ENCODE assay signal across 12 cellular contexts in the genomic region with DNA sequence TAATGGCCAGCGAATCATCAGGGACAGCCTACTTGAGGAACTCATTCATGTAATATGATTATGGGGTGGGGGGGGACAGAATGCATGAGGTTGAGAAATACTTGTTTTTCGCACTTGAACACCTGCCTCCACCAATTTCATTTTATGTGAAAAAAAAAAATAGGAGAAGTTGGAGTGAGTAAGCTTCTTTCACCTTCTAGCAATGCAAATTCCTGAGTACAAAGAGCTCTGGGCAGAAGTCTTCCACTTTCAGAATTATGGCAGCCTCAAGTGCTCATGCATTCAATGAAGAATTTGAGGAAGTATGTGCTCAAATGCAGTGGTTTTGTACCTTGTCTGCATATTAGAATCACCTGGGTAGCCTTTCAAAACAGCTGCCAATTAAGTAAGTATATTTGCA. TPM values are rescaled to one million over a fixed set of nuclear protein-coding genes. Genes with fewer than 3 reads are reported as not detected.
DNase-seq lines count a peak whose midpoint lies in the region; ATAC-seq and TF ChIP-seq lines count a peak whose summit lies in the region.
"Had no signal": no experiment of that assay in that cellular context is flagged by ENCODE, and none has a peak within 500 bp of the region (broad histone marks: within the 10 kb centered on the region; RNA-seq: fewer than 3 reads in every experiment).

No MANE protein-coding gene starts in this region.

- no peak for TF ChIP-seq CTCF in CD14-positive monocyte (IDR thresholded peaks at IDR 0.05)

- ATAC-seq in GM19324 (IDR thresholded peaks at IDR 0.05; ENCODE audit: low FRiP score, unreplicated experiment) (peak; percentile 53), HG02870 (IDR thresholded peaks at IDR 0.05; ENCODE audit: unreplicated experiment) (peak; percentile 34), GM18873 (IDR thresholded peaks at IDR 0.05; ENCODE audit: low FRiP score, unreplicated experiment) (no peak)

- peaks cover 47% of the 10 kb centered on the region for H3K4me1 Mint-ChIP-seq in CD14-positive monocyte
- peaks cover 29% of the 10 kb centered on the region for H3K4me1 Mint-ChIP-seq in T-helper 2 cell treated with Interferon-gamma antibody and Interleukin-4, amounts not matched to agents 5 μg/mL and 100 μg/mL, for 36 hours (ENCODE audit: low read depth)

- intact Hi-C loops in CD14-positive monocyte (cut with micrococcal nuclease), result loop anchor here in 1 of 2 donors (2.0 kb wide), 1 partner anchor 51 kb away; no protein-coding TSS in a partner anchor

- peaks cover 0 to 7% (median 3%) of the 10 kb centered on the region in 7 donors for H3K9me3 Mint-ChIP-seq in CD14-positive monocyte
- H3K9me3 Mint-ChIP-seq in T-helper 2 cell treated with Interferon-gamma antibody and Interleukin-4, amounts not matched to agents 5 μg/mL and 100 μg/mL, for 36 hours, result no peaks in the 10 kb centered on the region

- DNase-seq in CD14-positive monocyte (ENCODE audit: low spot score), result peak; percentile 45
- peak; percentile 43 for DNase-seq in NAMALWA (ENCODE audit: low spot score)
- no peak for DNase-seq in activated naive CD4-positive, alpha-beta T cell (lab: John Stamatoyannopoulos, UW)
- DNase-seq in T-helper 2 cell treated with Interferon-gamma antibody and Interleukin-4, amounts not matched to agents 5 μg/mL and 100 μg/mL, for 36 hours (ENCODE audit: low spot score), result no peak
- DNase-seq in activated CD8-positive, alpha-beta memory T cell treated with anti-CD3 and anti-CD28 coated beads for 24 hours, result no peak
- DNase-seq: adrenal gland; effector memory CD4-positive, alpha-beta T cell; GOT3; NCI-H510A treated with DMSO at 0.1 percent for 48 hours had no signal

- H3K27me3 Mint-ChIP-seq in CD14-positive monocyte (ENCODE audit: low read depth in 3 of 3), result peaks cover 2 to 8% (median 8%) of the 10 kb centered on the region in 3 donors
- peaks cover 6% of the 10 kb centered on the region for H3K27me3 Mint-ChIP-seq in T-helper 2 cell treated with Interferon-gamma antibody and Interleukin-4, amounts not matched to agents 5 μg/mL and 100 μg/mL, for 36 hours (ENCODE audit: low read depth)

- H3K27ac Mint-ChIP-seq in CD14-positive monocyte, result peak overlapping the region in 5 of 7 donors; percentile 11 to 87 (median 54)
- H3K27ac Mint-ChIP-seq in T-helper 2 cell treated with Interferon-gamma antibody and Interleukin-4, amounts not matched to agents 5 μg/mL and 100 μg/mL, for 36 hours, result no peak overlapping the region

- no peaks in the 10 kb centered on the region for H3K36me3 Mint-ChIP-seq in CD14-positive monocyte
- no peaks in the 10 kb centered on the region for H3K36me3 Mint-ChIP-seq in T-helper 2 cell treated with Interferon-gamma antibody and Interleukin-4, amounts not matched to agents 5 μg/mL and 100 μg/mL, for 36 hours (ENCODE audit: low read depth)

- no peak overlapping the region for H3K4me3 Mint-ChIP-seq in CD14-positive monocyte
- H3K4me3 Mint-ChIP-seq in T-helper 2 cell treated with Interferon-gamma antibody and Interleukin-4, amounts not matched to agents 5 μg/mL and 100 μg/mL, for 36 hours, result no peak overlapping the region

RNA-seq across cellular contexts. Expression of a gene that starts 40.1 kb away (rescaled TPM):
- polyA plus RNA-seq in CD14-positive monocyte, result 10 to 100 TPM; 13.4 to 17.1 TPM

Comparison
In these comparisons a context has a peak if more than half of its experiments do, and no peak if none do; other contexts are left out.
1. DNase-seq: peak in CD14-positive monocyte (single experiment) and NAMALWA (single experiment); none in activated naive CD4-positive, alpha-beta T cell (0 of 4), T-helper 2 cell treated with Interferon-gamma antibody and Interleukin-4, amounts not matched to agents 5 μg/mL and 100 μg/mL, for 36 hours (single experiment) and activated CD8-positive, alpha-beta memory T cell treated with anti-CD3 and anti-CD28 coated beads for 24 hours (single experiment).